In the genomic region with DNA sequence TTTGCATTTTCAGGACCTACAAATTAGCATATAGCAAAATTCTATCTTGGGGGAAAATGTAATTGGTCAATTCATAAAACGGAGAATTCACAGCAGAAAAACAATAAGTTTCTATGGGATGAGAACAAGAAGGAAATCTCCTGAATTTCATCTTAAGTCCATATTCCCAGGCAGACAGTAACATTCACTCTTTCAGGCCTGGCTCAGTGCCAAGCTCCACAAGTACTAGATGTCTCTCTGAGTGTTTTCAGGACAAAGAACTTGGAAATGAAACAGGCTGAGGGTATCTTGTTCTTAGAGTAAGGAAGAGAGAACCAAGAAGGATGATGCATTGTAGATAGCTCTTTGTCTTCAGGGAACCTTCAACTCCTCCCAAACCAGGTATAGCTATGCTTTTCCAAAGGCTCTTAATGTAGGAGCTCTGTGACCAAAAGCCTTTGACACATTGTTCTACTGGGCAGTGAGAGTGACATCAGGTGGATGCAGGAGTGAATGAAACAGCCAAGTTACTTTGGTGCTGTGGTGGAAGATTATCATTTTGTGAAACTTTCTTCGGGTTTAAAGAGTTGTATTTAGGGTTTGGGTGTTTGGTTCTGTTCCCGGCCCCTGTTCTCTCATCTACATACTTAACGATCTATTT, we compare ENCODE assay signal across 22 cellular contexts.
DNase-seq lines count a peak whose midpoint lies in the region; ATAC-seq, FAIRE-seq and TF ChIP-seq lines count a peak whose summit lies in the region.
"Had no signal": no experiment of that assay in that cellular context is flagged by ENCODE, and none has a peak within 500 bp of the region (broad histone marks: within the 10 kb centered on the region; RNA-seq: fewer than 3 reads in every experiment).

No MANE protein-coding gene starts in this region.

- H3K4me3 Mint-ChIP-seq in MCF 10A (ENCODE audit: unreplicated experiment) (no peak overlapping the region), T-helper 17 cell (no peak overlapping the region)
- H3K4me3 Mint-ChIP-seq: activated naive CD8-positive, alpha-beta T cell treated with anti-CD3 and anti-CD28 coated beads, Interleukin-2, amount 10 ng/mL, durations not matched to agents 7 days and 5 days; endodermal cell; memory B cell; stimulated activated naive B cell treated with anti-CD40 and anti-IgM and Interleukin-4, amounts not matched to agents 10 μg/mL and 1 μg/mL and 100 μg/mL, for 72 hours had no signal

- H3K79me2 ChIP-seq in mammary epithelial cell (ENCODE audit: insufficient read depth, low read length), result no peaks in the 10 kb centered on the region

- H3K4me1 ChIP-seq in mammary epithelial cell (ENCODE audit: insufficient read depth, low read length) (no peaks in the 10 kb centered on the region), stomach smooth muscle (ENCODE audit: control insufficient read depth, insufficient read depth, low read length) (peaks cover 18% of the 10 kb centered on the region), kidney (ENCODE audit: control insufficient read depth in 1 of 2, insufficient read depth in 1 of 2, low read depth in 1 of 2, low read length in 2 of 2) (peaks cover 3 to 14% of the 10 kb centered on the region in 2 donors)

- no peak overlapping the region for H3K27ac ChIP-seq in mammary epithelial cell (ENCODE audit: insufficient read depth, low read depth, low read length)
- peak overlapping the region; percentile 25 for H3K27ac ChIP-seq in stomach smooth muscle (ENCODE audit: low read length)
- no peak overlapping the region for H3K27ac ChIP-seq in kidney (ENCODE audit: low read depth in 2 of 2, low read length in 2 of 2)
- H3K27ac ChIP-seq: neutrophil, skin epidermis had no signal

- ATAC-seq in T-helper 17 cell, result no peak
- ATAC-seq: GM12878; stimulated activated naive B cell treated with anti-CD40 and anti-IgM and Interleukin-4, amounts not matched to agents 10 μg/mL and 1 μg/mL and 100 μg/mL, for 72 hours had no signal

- H3K4me2 ChIP-seq in mammary epithelial cell (ENCODE audit: insufficient read depth, low read depth, low read length), result no peak overlapping the region

- intact Hi-C loops in MCF 10A (cut with micrococcal nuclease) (loop anchor here (5.0 to 10.0 kb wide), 4 partner anchors 370 to 840 kb away; no protein-coding TSS in a partner anchor), mammary epithelial cell (cut with micrococcal nuclease) (loop anchor here (1.0 to 10.0 kb wide), 3 partner anchors 308 to 429 kb away; no protein-coding TSS in a partner anchor), kidney (cut with DNase I) (no loop called here)

- H3K36me3 Mint-ChIP-seq in MCF 10A (ENCODE audit: insufficient read depth, unreplicated experiment) (no peaks in the 10 kb centered on the region), T-helper 17 cell (ENCODE audit: low read depth) (no peaks in the 10 kb centered on the region)
- H3K36me3 Mint-ChIP-seq: activated naive CD8-positive, alpha-beta T cell treated with anti-CD3 and anti-CD28 coated beads, Interleukin-2, amount 10 ng/mL, durations not matched to agents 7 days and 5 days; memory B cell; stimulated activated naive B cell treated with anti-CD40 and anti-IgM and Interleukin-4, amounts not matched to agents 10 μg/mL and 1 μg/mL and 100 μg/mL, for 72 hours had no signal

- no peak for TF ChIP-seq CTCF in MCF 10A (IDR thresholded peaks at IDR 0.05; ENCODE audit: unreplicated experiment)
- peak in 1 of 2 donors; percentile 28 for TF ChIP-seq CTCF in mammary epithelial cell (conservative IDR thresholded peaks at IDR 0.05 in 1 of 2, IDR thresholded peaks at IDR 0.05 in 1 of 2; ENCODE audit: extremely low read depth in 1 of 2, insufficient read depth in 1 of 2, low read depth in 1 of 2, low read length in 2 of 2)
- TF ChIP-seq CTCF in fibroblast of pulmonary artery (IDR thresholded peaks at IDR 0.05; ENCODE audit: low read length, missing control alignments), result no peak
- TF ChIP-seq CTCF in kidney (IDR thresholded peaks at IDR 0.05; ENCODE audit: borderline replicate concordance, extremely low read depth, insufficient read depth), result no peak

- H3K4me3 ChIP-seq in mammary epithelial cell (replicated peaks in 1 of 3; ENCODE audit: insufficient read depth in 1 of 3, low read depth in 2 of 3, low read length in 3 of 3), result no peak overlapping the region
- no peak overlapping the region for H3K4me3 ChIP-seq in fibroblast of pulmonary artery (replicated peaks; ENCODE audit: low read depth, low read length)
- H3K4me3 ChIP-seq in stomach smooth muscle (ENCODE audit: low read length in 2 of 2), result no peak overlapping the region
- H3K4me3 ChIP-seq in kidney (ENCODE audit: low read length in 2 of 2), result no peak overlapping the region
- H3K4me3 ChIP-seq: GM12878, skin epidermis had no signal

- no peak overlapping the region for H3K9ac ChIP-seq in mammary epithelial cell (ENCODE audit: insufficient read depth, low read length)
- H3K9ac ChIP-seq in stomach smooth muscle (ENCODE audit: low read length in 2 of 2), result no peak overlapping the region
- H3K9ac ChIP-seq in kidney (ENCODE audit: low read length in 2 of 2), result no peak overlapping the region

- no peaks in the 10 kb centered on the region for H3K27me3 ChIP-seq in mammary epithelial cell (ENCODE audit: insufficient read depth, low read length)
- no peaks in the 10 kb centered on the region for H3K27me3 ChIP-seq in stomach smooth muscle (ENCODE audit: control insufficient read depth in 1 of 2, insufficient read depth in 2 of 2, low read length in 2 of 2)
- H3K27me3 ChIP-seq: neutrophil had no signal

- POLR2A ChIA-PET in MCF 10A (lab: Yijun Ruan, JAX), result interaction anchor here (0.7 kb wide), 1 partner anchor 428 kb away, joined by 3 read pairs; no protein-coding TSS in a partner anchor

- no TSS peak for BruUV-seq in MCF 10A (replicated peaks; lab: Mats Ljungman, UMichigan)
- no TSS peak for BruUV-seq in mammary epithelial cell (replicated peaks; lab: Mats Ljungman, UMichigan)

- no peaks in the 10 kb centered on the region for H3K9me3 Mint-ChIP-seq in MCF 10A (ENCODE audit: unreplicated experiment)

- 84% methylated on average over 4 of the region's 4 CpGs for WGBS in mammary epithelial cell (ENCODE audit: low coverage, missing lambda C conversion rate)

- H3K27me3 Mint-ChIP-seq in MCF 10A (ENCODE audit: insufficient read depth, unreplicated experiment) (no peaks in the 10 kb centered on the region), T-helper 17 cell (no peaks in the 10 kb centered on the region)
- H3K27me3 Mint-ChIP-seq: activated naive CD8-positive, alpha-beta T cell treated with anti-CD3 and anti-CD28 coated beads, Interleukin-2, amount 10 ng/mL, durations not matched to agents 7 days and 5 days; stimulated activated naive B cell treated with anti-CD40 and anti-IgM and Interleukin-4, amounts not matched to agents 10 μg/mL and 1 μg/mL and 100 μg/mL, for 72 hours had no signal

- no peak for FAIRE-seq in kidney (lab: Jason Lieb, UNC)
- FAIRE-seq: frontal cortex, GM12878, H54, urothelium cell line had no signal

- H3K36me3 ChIP-seq in mammary epithelial cell (ENCODE audit: insufficient read depth, low read length) (no peaks in the 10 kb centered on the region), stomach smooth muscle (ENCODE audit: control insufficient read depth in 2 of 2, insufficient read depth in 2 of 2, low read length in 2 of 2) (no peaks in the 10 kb centered on the region), kidney (ENCODE audit: control insufficient read depth in 1 of 2, insufficient read depth in 2 of 2, low read length in 2 of 2) (no peaks in the 10 kb centered on the region)
- H3K36me3 ChIP-seq: neutrophil had no signal

- DNase-seq in MCF 10A (ENCODE audit: unreplicated experiment) (peak; percentile 39), mammary epithelial cell (no peak), NCI-H345 treated with DMSO at 0.1 percent for 48 hours (lab: John Stamatoyannopoulos, UW; ENCODE audit: unreplicated experiment) (peak; percentile 19), fibroblast of pulmonary artery (ENCODE audit: low read depth) (peak; percentile 12), NCI-H524 (lab: John Stamatoyannopoulos, UW) (no peak), kidney (no peak), T-helper 17 cell (no peak)
- DNase-seq: activated CD4-positive, alpha-beta T cell treated with anti-CD3 and anti-CD28 coated beads for 4 hours; activated naive CD8-positive, alpha-beta T cell treated with anti-CD3 and anti-CD28 coated beads, Interleukin-2, amount 10 ng/mL, durations not matched to agents 7 days and 5 days; central memory CD4-positive, alpha-beta T cell; EL; endodermal cell; NCI-H446 treated with DMSO at 0.1 percent for 48 hours; stimulated activated naive B cell treated with anti-CD40 and anti-IgM and Interleukin-4, amounts not matched to agents 10 μg/mL and 1 μg/mL and 100 μg/mL, for 72 hours had no signal

- H3K4me1 Mint-ChIP-seq in MCF 10A (ENCODE audit: insufficient read depth, unreplicated experiment) (no peaks in the 10 kb centered on the region), T-helper 17 cell (no peaks in the 10 kb centered on the region)
- H3K4me1 Mint-ChIP-seq: activated naive CD8-positive, alpha-beta T cell treated with anti-CD3 and anti-CD28 coated beads, Interleukin-2, amount 10 ng/mL, durations not matched to agents 7 days and 5 days; memory B cell; stimulated activated naive B cell treated with anti-CD40 and anti-IgM and Interleukin-4, amounts not matched to agents 10 μg/mL and 1 μg/mL and 100 μg/mL, for 72 hours had no signal

- in situ Hi-C loops in mammary epithelial cell (cut with MboI; ENCODE audit: low sequenced_read_pairs in 2 of 2), result loop anchor here in 1 of 2 donors (25.0 kb wide), 1 partner anchor 570 kb away; no protein-coding TSS in a partner anchor

- H3K9me3 ChIP-seq in mammary epithelial cell (replicated peaks; ENCODE audit: insufficient read depth, low read length) (no peaks in the 10 kb centered on the region), stomach smooth muscle (ENCODE audit: control insufficient read depth in 2 of 2, low read length in 2 of 2) (no peaks in the 10 kb centered on the region), kidney (ENCODE audit: control insufficient read depth in 1 of 2, low read length in 2 of 2) (no peaks in the 10 kb centered on the region), T-helper 17 cell (ENCODE audit: control insufficient read depth, low read length, poor library complexity, severe bottlenecking) (no peaks in the 10 kb centered on the region)
- H3K9me3 ChIP-seq: neutrophil had no signal

- H3K27ac Mint-ChIP-seq in MCF 10A (ENCODE audit: low read depth, unreplicated experiment) (no peak overlapping the region), T-helper 17 cell (no peak overlapping the region)
- H3K27ac Mint-ChIP-seq: activated naive CD8-positive, alpha-beta T cell treated with anti-CD3 and anti-CD28 coated beads, Interleukin-2, amount 10 ng/mL, durations not matched to agents 7 days and 5 days; endodermal cell; memory B cell; stimulated activated naive B cell treated with anti-CD40 and anti-IgM and Interleukin-4, amounts not matched to agents 10 μg/mL and 1 μg/mL and 100 μg/mL, for 72 hours had no signal

- CTCF ChIA-PET in MCF 10A (lab: Yijun Ruan, JAX), result interaction anchor here (0.6 to 3.7 kb wide), 10 partner anchors 9 to 1329 kb away, joined by 3 to 18 read pairs (median 3); no protein-coding TSS in a partner anchor
- CTCF ChIA-PET in mammary epithelial cell (lab: Charles Lee; ENCODE audit: low non-redundant PET), result interaction anchor here (0.8 kb wide), 1 partner anchor 21 kb away, joined by 4 read pairs; no protein-coding TSS in a partner anchor

- no peaks in the 10 kb centered on the region for H4K20me1 ChIP-seq in mammary epithelial cell (ENCODE audit: insufficient read depth, low read length)

- dilution Hi-C loops in mammary epithelial cell (cut with HindIII; ENCODE audit: low sequenced_read_pairs), result no loop called here

- no peak overlapping the region for H2AFZ ChIP-seq in mammary epithelial cell (ENCODE audit: low read depth, low read length)

Comparison
In these comparisons a context has a peak if more than half of its experiments do, and no peak if none do; other contexts are left out.
1. DNase-seq: peak in MCF 10A (single experiment), NCI-H345 treated with DMSO at 0.1 percent for 48 hours (single experiment) and fibroblast of pulmonary artery (single experiment); none in mammary epithelial cell (single experiment), NCI-H524 (0 of 2), kidney (single experiment) and T-helper 17 cell (0 of 3).